ENCODE assay signal across 1 cellular context in the genomic region with DNA sequence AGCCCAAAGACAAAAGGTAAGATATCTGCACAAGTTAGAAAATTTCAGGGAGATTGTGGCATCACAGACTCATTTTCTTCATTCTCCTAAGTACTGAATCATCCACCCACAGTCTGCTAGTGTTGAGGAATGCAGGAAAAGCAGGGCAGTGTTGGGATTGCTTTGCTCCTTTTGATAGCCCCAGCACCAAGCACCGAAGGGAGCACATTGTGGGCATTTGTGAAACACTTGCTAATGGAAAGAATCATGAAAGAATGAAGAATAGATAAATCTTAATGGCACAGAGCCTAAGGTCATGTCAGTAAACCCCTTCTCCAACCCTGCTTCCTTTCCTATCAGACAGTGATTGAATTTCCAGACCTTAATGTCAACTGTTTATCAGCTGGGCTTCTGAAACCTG.
TF ChIP-seq lines count a peak whose summit lies in the region.

No MANE protein-coding gene starts in this region.

TF ChIP-seq in IMR-90, 13 proteins besides CTCF, POLR2A, EP300 and RAD21 (continued from another document):
- TF ChIP-seq BHLHE40 (IDR thresholded peaks at IDR 0.05; ENCODE audit: low read depth, low read length) (no peak), CEBPB (IDR thresholded peaks at IDR 0.05; ENCODE audit: low read depth, low read length) (no peak)
- TF ChIP-seq, protein P1, sequence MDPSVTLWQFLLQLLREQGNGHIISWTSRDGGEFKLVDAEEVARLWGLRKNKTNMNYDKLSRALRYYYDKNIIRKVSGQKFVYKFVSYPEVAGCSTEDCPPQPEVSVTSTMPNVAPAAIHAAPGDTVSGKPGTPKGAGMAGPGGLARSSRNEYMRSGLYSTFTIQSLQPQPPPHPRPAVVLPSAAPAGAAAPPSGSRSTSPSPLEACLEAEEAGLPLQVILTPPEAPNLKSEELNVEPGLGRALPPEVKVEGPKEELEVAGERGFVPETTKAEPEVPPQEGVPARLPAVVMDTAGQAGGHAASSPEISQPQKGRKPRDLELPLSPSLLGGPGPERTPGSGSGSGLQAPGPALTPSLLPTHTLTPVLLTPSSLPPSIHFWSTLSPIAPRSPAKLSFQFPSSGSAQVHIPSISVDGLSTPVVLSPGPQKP (IDR thresholded peaks at IDR 0.05; ENCODE audit: borderline replicate concordance, low read depth, low read length) = no peak
